In genomic region chr5:65879668-65880256, GRCh38 we compare ENCODE assay signal across 8 cellular contexts. TPM values are rescaled to one million over a fixed set of nuclear protein-coding genes. Genes with fewer than 3 reads are reported as not detected.
DNase-seq lines count a peak whose midpoint lies in the region; ATAC-seq, FAIRE-seq and TF ChIP-seq lines count a peak whose summit lies in the region.
"Not testable (repeated sequence)": the region's sequence is repeated elsewhere in the genome, so short reads cannot be mapped to it uniquely, and the experiment has no call there.

No MANE protein-coding gene starts in this region.

- not testable (repeated sequence) for H3K36me3 ChIP-seq in BJ (ENCODE audit: control insufficient read depth, insufficient read depth, low read length); Panc1 (ENCODE audit: control insufficient read depth, insufficient read depth, low read length)

- in situ Hi-C loops in Panc1 (cut with HindIII; ENCODE audit: low pct_unique_long_range_greater_than_20kb, low sequenced_read_pairs) = not testable (repeated sequence)

- ATAC-seq in Panc1 = peak; percentile 78

- H3K4me1 ChIP-seq in Panc1 (ENCODE audit: control insufficient read depth, insufficient read depth, low read length) = not testable (repeated sequence)

- H3K4me1 Mint-ChIP-seq in activated CD4-positive, alpha-beta memory T cell treated with anti-CD3 and anti-CD28 coated beads for 36 hours (ENCODE audit: low read depth) = not testable (repeated sequence)

- not testable (repeated sequence) for H3K27me3 Mint-ChIP-seq in activated CD4-positive, alpha-beta memory T cell treated with anti-CD3 and anti-CD28 coated beads for 36 hours

- not testable (repeated sequence) for H3K4me3 ChIP-seq in BJ (ENCODE audit: low read depth, low read length); Panc1 (ENCODE audit: low read depth in 2 of 2, low read length in 2 of 2); fibroblast of pulmonary artery (replicated peaks; ENCODE audit: low read depth, low read length)

- H3K36me3 Mint-ChIP-seq in activated CD4-positive, alpha-beta memory T cell treated with anti-CD3 and anti-CD28 coated beads for 36 hours = not testable (repeated sequence)

- H3K9me3 ChIP-seq in Panc1 (ENCODE audit: control insufficient read depth, insufficient read depth, low read depth, low read length) = not testable (repeated sequence)

- intact Hi-C loops in Panc1 (cut with micrococcal nuclease; ENCODE audit: unreplicated experiment) = not testable (repeated sequence)
- intact Hi-C loops in activated CD4-positive, alpha-beta memory T cell treated with anti-CD3 and anti-CD28 coated beads for 36 hours (cut with micrococcal nuclease) = loop anchor here (5.0 kb wide), 1 partner anchor 48 kb away; the partner anchor contains the start of gene ERBIN

- H3K9me3 Mint-ChIP-seq in activated CD4-positive, alpha-beta memory T cell treated with anti-CD3 and anti-CD28 coated beads for 36 hours = peaks cover 15% of the 10 kb centered on the region

- CTCF ChIA-PET in BJ (lab: Yijun Ruan, JAX); Panc1 (lab: Charles Lee); activated CD4-positive, alpha-beta memory T cell treated with anti-CD3 and anti-CD28 coated beads for 36 hours (lab: Charles Lee): not testable (repeated sequence)

- FAIRE-seq in urothelium cell line (lab: Jason Lieb, UNC) = peak; percentile 84

- BruUV-seq in Panc1 (replicated peaks; lab: Mats Ljungman, UMichigan) = not testable (repeated sequence)

- H3K27ac Mint-ChIP-seq in activated CD4-positive, alpha-beta memory T cell treated with anti-CD3 and anti-CD28 coated beads for 36 hours = not testable (repeated sequence)

- DNase-seq in BJ (ENCODE audit: low read depth) (peak; percentile 52), HS-5 (ENCODE audit: low read depth) (peak; percentile 90), brain pericyte (ENCODE audit: low read depth, low spot score) (peak; percentile 13), fibroblast of pulmonary artery (ENCODE audit: low read depth) (peak; percentile 82), myocyte (ENCODE audit: low read depth) (peak; percentile 52), urothelium cell line (ENCODE audit: low spot score) (peak; percentile 78)
- DNase-seq in Panc1 (ENCODE audit: low read depth, low spot score) = not testable (repeated sequence)
- DNase-seq in activated CD4-positive, alpha-beta memory T cell treated with anti-CD3 and anti-CD28 coated beads for 36 hours = peak; percentile 26

- H3K27me3 ChIP-seq in BJ (ENCODE audit: control insufficient read depth, insufficient read depth, low read length); Panc1 (ENCODE audit: control insufficient read depth, insufficient read depth, low read length): not testable (repeated sequence)

- not testable (repeated sequence) for H3K27ac ChIP-seq in Panc1 (ENCODE audit: low read length)

- not testable (repeated sequence) for H3K4me3 Mint-ChIP-seq in activated CD4-positive, alpha-beta memory T cell treated with anti-CD3 and anti-CD28 coated beads for 36 hours

- not testable (repeated sequence) for TF ChIP-seq CTCF in BJ (IDR thresholded peaks at IDR 0.05; ENCODE audit: insufficient read depth, low read depth, low read length); Panc1 (IDR thresholded peaks at IDR 0.05); fibroblast of pulmonary artery (IDR thresholded peaks at IDR 0.05; ENCODE audit: low read length, missing control alignments)

- POLR2A ChIA-PET in BJ (lab: Charles Lee); Panc1 (lab: Charles Lee); activated CD4-positive, alpha-beta memory T cell treated with anti-CD3 and anti-CD28 coated beads for 36 hours (lab: Charles Lee): not testable (repeated sequence)

RNA-seq across cellular contexts. Expression of gene ERBIN, which starts 46.6 kb away (rescaled TPM):
- polyA plus RNA-seq in BJ (2011; rRNA removed) = 26.0 and 56.0 TPM in 2 replicates
- polyA minus RNA-seq in BJ (2011; rRNA and poly(A)+ RNA removed) = 47.2 and 53.8 TPM in 2 replicates
- total RNA-seq in Panc1 (2021; ENCODE audit: unreplicated experiment) (88.4 TPM), myocyte (56.6 and 62.8 TPM in 2 replicates)
- 21.1 TPM for polyA plus RNA-seq in Panc1 (2012; ENCODE audit: insufficient read length)
- 10 to 100 TPM; 42.6 to 47.0 TPM for total RNA-seq in activated CD4-positive, alpha-beta memory T cell treated with anti-CD3 and anti-CD28 coated beads for 36 hours
- 12.9 TPM for polyA plus RNA-seq in myocyte (2012)
